Comparison of ENCODE assay signal across 7 cellular contexts in the genomic region with DNA sequence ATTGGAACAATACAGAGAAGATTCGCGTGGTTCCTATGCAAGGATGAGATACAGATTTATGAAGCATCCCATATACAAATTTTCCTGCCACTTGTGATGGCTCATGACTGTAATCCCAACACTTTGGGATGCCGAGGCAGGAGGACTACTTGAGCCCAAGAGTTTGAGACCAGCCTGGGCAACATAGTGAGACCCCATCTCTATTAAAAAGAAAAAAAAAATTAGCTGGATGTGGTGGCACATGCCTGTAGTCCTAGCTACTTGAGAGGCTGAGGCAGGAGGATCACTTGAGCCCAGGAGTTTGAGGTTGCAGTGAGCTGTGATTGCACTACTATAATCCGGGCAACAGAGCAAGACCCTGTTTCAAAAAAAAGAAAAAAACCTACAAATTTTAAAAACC.
DNase-seq lines count a peak whose midpoint lies in the region; ATAC-seq, FAIRE-seq and TF ChIP-seq lines count a peak whose summit lies in the region.
"Not testable (repeated sequence)": the region's sequence is repeated elsewhere in the genome, so short reads cannot be mapped to it uniquely, and the experiment has no call there.

No MANE protein-coding gene starts in this region.

- H2AFZ ChIP-seq in K562 (ENCODE audit: low read depth, low read length) = not testable (repeated sequence)

- not testable (repeated sequence) for TF ChIP-seq POLR2A in K562 (conservative IDR thresholded peaks at IDR 0.05)

- H3K4me2 ChIP-seq in K562 (ENCODE audit: insufficient read depth, low read length) = not testable (repeated sequence)

- H3K4me3 Mint-ChIP-seq in CD4-positive, CD25-positive, alpha-beta regulatory T cell; activated T-cell treated with anti-CD3 and anti-CD28 coated beads, Interleukin-2, amount 50 U/mL, for 24 hours; activated naive CD4-positive, alpha-beta T cell treated with anti-CD3 and anti-CD28 coated beads for 36 hours; effector memory CD8-positive, alpha-beta T cell; stimulated activated effector memory CD8-positive, alpha-beta T cell treated with anti-CD3 and anti-CD28 coated beads, Interleukin-12 subunit alpha, Interleukin-12 subunit beta, amount 100 ng/mL, for 72 hours: not testable (repeated sequence)

- 89% methylated on average over 4 of the region's 4 CpGs for WGBS in K562 (ENCODE audit: insufficient coverage, low coverage, missing lambda C conversion rate)

- TF ChIP-seq RAD21 in K562 (CRISPR knock-in tag; conservative IDR thresholded peaks at IDR 0.05 in 1 of 2, IDR thresholded peaks at IDR 0.05 in 1 of 2) = not testable (repeated sequence)

- peaks cover 13% of the 10 kb centered on the region for H3K36me3 Mint-ChIP-seq in CD4-positive, CD25-positive, alpha-beta regulatory T cell
- peaks cover 59% of the 10 kb centered on the region for H3K36me3 Mint-ChIP-seq in activated T-cell treated with anti-CD3 and anti-CD28 coated beads, Interleukin-2, amount 50 U/mL, for 24 hours (ENCODE audit: low read depth)
- not testable (repeated sequence) for H3K36me3 Mint-ChIP-seq in activated naive CD4-positive, alpha-beta T cell treated with anti-CD3 and anti-CD28 coated beads for 36 hours (ENCODE audit: low read depth)
- H3K36me3 Mint-ChIP-seq in effector memory CD8-positive, alpha-beta T cell (ENCODE audit: insufficient read depth) = peaks cover 74% of the 10 kb centered on the region
- peaks cover 63% of the 10 kb centered on the region for H3K36me3 Mint-ChIP-seq in stimulated activated effector memory CD8-positive, alpha-beta T cell treated with anti-CD3 and anti-CD28 coated beads, Interleukin-12 subunit alpha, Interleukin-12 subunit beta, amount 100 ng/mL, for 72 hours

- not testable (repeated sequence) for TF ChIP-seq EP300 in K562 (IDR thresholded peaks at IDR 0.05; ENCODE audit: low read length)

- not testable (repeated sequence) for H3K4me3 ChIP-seq in CD4-positive, CD25-positive, alpha-beta regulatory T cell (ENCODE audit: low read depth, low read length); HEK293 (ENCODE audit: low read depth, low read length); K562

- H3K27ac Mint-ChIP-seq in CD4-positive, CD25-positive, alpha-beta regulatory T cell = peak overlapping the region in 2 of 3 donors; percentile 45 to 85
- peak overlapping the region; percentile 7 for H3K27ac Mint-ChIP-seq in activated T-cell treated with anti-CD3 and anti-CD28 coated beads, Interleukin-2, amount 50 U/mL, for 24 hours
- H3K27ac Mint-ChIP-seq in activated naive CD4-positive, alpha-beta T cell treated with anti-CD3 and anti-CD28 coated beads for 36 hours = peak overlapping the region; percentile 21
- H3K27ac Mint-ChIP-seq in effector memory CD8-positive, alpha-beta T cell = peak overlapping the region; percentile 19 to 32
- H3K27ac Mint-ChIP-seq in stimulated activated effector memory CD8-positive, alpha-beta T cell treated with anti-CD3 and anti-CD28 coated beads, Interleukin-12 subunit alpha, Interleukin-12 subunit beta, amount 100 ng/mL, for 72 hours = peak overlapping the region; percentile 50

- not testable (repeated sequence) for ATAC-seq in CD4-positive, CD25-positive, alpha-beta regulatory T cell (ENCODE audit: low read depth in 2 of 2); K562; effector memory CD8-positive, alpha-beta T cell (replicated peaks); stimulated activated effector memory CD8-positive, alpha-beta T cell treated with anti-CD3 and anti-CD28 coated beads, Interleukin-12 subunit alpha, Interleukin-12 subunit beta, amount 100 ng/mL, for 72 hours

- TF ChIP-seq CTCF in HEK293 (tag by site-specific recombination; IDR thresholded peaks at IDR 0.05); K562 (IDR thresholded peaks at IDR 0.05 in 2 of 3, conservative IDR thresholded peaks at IDR 0.05 in 1 of 3; ENCODE audit: insufficient read depth in 2 of 3, low read depth in 1 of 3, low read length in 3 of 3): not testable (repeated sequence)

- H3K4me1 ChIP-seq in CD4-positive, CD25-positive, alpha-beta regulatory T cell (ENCODE audit: control insufficient read depth, insufficient read depth, low read length, poor library complexity, severe bottlenecking); HEK293 (ENCODE audit: control insufficient read depth, insufficient read depth, low read length); K562 (replicated peaks in 1 of 2; ENCODE audit: control insufficient read depth in 2 of 2, insufficient read depth in 2 of 2, low read length in 2 of 2): not testable (repeated sequence)

- not testable (repeated sequence) for DNase-seq in CD4-positive, CD25-positive, alpha-beta regulatory T cell; activated T-cell treated with anti-CD3 and anti-CD28 coated beads, Interleukin-2, amount 50 U/mL, for 24 hours; activated naive CD4-positive, alpha-beta T cell treated with anti-CD3 and anti-CD28 coated beads for 36 hours; K562 (ENCODE audit: extremely low read depth in 1 of 4, low spot score in 3 of 4); effector memory CD8-positive, alpha-beta T cell; stimulated activated effector memory CD8-positive, alpha-beta T cell treated with anti-CD3 and anti-CD28 coated beads, Interleukin-12 subunit alpha, Interleukin-12 subunit beta, amount 100 ng/mL, for 72 hours (ENCODE audit: low spot score in 2 of 2)

- H3K4me1 Mint-ChIP-seq in CD4-positive, CD25-positive, alpha-beta regulatory T cell = peaks cover 6 to 15% (median 10%) of the 10 kb centered on the region in 4 donors
- peaks cover 15% of the 10 kb centered on the region for H3K4me1 Mint-ChIP-seq in activated T-cell treated with anti-CD3 and anti-CD28 coated beads, Interleukin-2, amount 50 U/mL, for 24 hours (ENCODE audit: low read depth)
- peaks cover 19% of the 10 kb centered on the region for H3K4me1 Mint-ChIP-seq in activated naive CD4-positive, alpha-beta T cell treated with anti-CD3 and anti-CD28 coated beads for 36 hours (ENCODE audit: low read depth)
- not testable (repeated sequence) for H3K4me1 Mint-ChIP-seq in effector memory CD8-positive, alpha-beta T cell (ENCODE audit: low read depth in 2 of 2); stimulated activated effector memory CD8-positive, alpha-beta T cell treated with anti-CD3 and anti-CD28 coated beads, Interleukin-12 subunit alpha, Interleukin-12 subunit beta, amount 100 ng/mL, for 72 hours

- H3K36me3 ChIP-seq in CD4-positive, CD25-positive, alpha-beta regulatory T cell (ENCODE audit: control insufficient read depth, insufficient read depth, low read length) = peaks cover 67% of the 10 kb centered on the region
- peaks cover 28 to 35% of the 10 kb centered on the region in 2 experiments for H3K36me3 ChIP-seq in HEK293 (ENCODE audit: control insufficient read depth in 2 of 2, insufficient read depth in 1 of 2, low read length in 2 of 2)
- H3K36me3 ChIP-seq in K562 (ENCODE audit: control insufficient read depth, insufficient read depth, low read length) = not testable (repeated sequence)

- CTCF ChIA-PET in HEK293 (lab: Yijun Ruan, JAX) = interaction anchor here (0.6 to 1.4 kb wide), 7 partner anchors 18 to 817 kb away, joined by 3 to 10 read pairs (median 3); no protein-coding TSS in a partner anchor
- CTCF ChIA-PET in activated naive CD4-positive, alpha-beta T cell treated with anti-CD3 and anti-CD28 coated beads for 36 hours (lab: Charles Lee) = interaction anchor here (1.3 to 1.6 kb wide), 2 partner anchors 18 to 53 kb away, joined by 5 to 6 read pairs; no protein-coding TSS in a partner anchor
- CTCF ChIA-PET in K562 (lab: Yijun Ruan, JAX; ENCODE audit: low intra/inter-chr PET ratio) = not testable (repeated sequence)

- H3K9me3 ChIP-seq in CD4-positive, CD25-positive, alpha-beta regulatory T cell (ENCODE audit: control insufficient read depth in 2 of 2, low read length in 2 of 2); HEK293 (ENCODE audit: control insufficient read depth, insufficient read depth, low read depth, low read length); K562 (replicated peaks; ENCODE audit: control insufficient read depth, insufficient read depth, low read depth, low read length): not testable (repeated sequence)

- POLR2A ChIA-PET in HEK293 (lab: Yijun Ruan, JAX) = not testable (repeated sequence)
- POLR2A ChIA-PET in K562 (lab: Yijun Ruan, JAX) = interaction anchor here (1.1 to 1.5 kb wide), 3 partner anchors 12 to 18 kb away, joined by 3 to 5 read pairs (median 5); no protein-coding TSS in a partner anchor

- H3K9me3 Mint-ChIP-seq in CD4-positive, CD25-positive, alpha-beta regulatory T cell; activated T-cell treated with anti-CD3 and anti-CD28 coated beads, Interleukin-2, amount 50 U/mL, for 24 hours; activated naive CD4-positive, alpha-beta T cell treated with anti-CD3 and anti-CD28 coated beads for 36 hours; effector memory CD8-positive, alpha-beta T cell; stimulated activated effector memory CD8-positive, alpha-beta T cell treated with anti-CD3 and anti-CD28 coated beads, Interleukin-12 subunit alpha, Interleukin-12 subunit beta, amount 100 ng/mL, for 72 hours: not testable (repeated sequence)

- BruUV-seq in K562 (replicated peaks; lab: Mats Ljungman, UMichigan) = not testable (repeated sequence)

- H3K9me1 ChIP-seq in K562 (ENCODE audit: control insufficient read depth, insufficient read depth, low read length) = not testable (repeated sequence)

- H4K20me1 ChIP-seq in K562 (replicated peaks; ENCODE audit: control insufficient read depth, insufficient read depth, low read length) = not testable (repeated sequence)

- H3K27ac ChIP-seq in CD4-positive, CD25-positive, alpha-beta regulatory T cell (ENCODE audit: insufficient read depth, low read length, poor library complexity, severe bottlenecking); HEK293 (ENCODE audit: extremely low read depth, low read depth, low read length); K562 (ENCODE audit: extremely low read depth, low read depth, low read length): not testable (repeated sequence)

- not testable (repeated sequence) for H3K79me2 ChIP-seq in K562 (ENCODE audit: control insufficient read depth, insufficient read depth, low read length)

- not testable (repeated sequence) for H3K27me3 Mint-ChIP-seq in CD4-positive, CD25-positive, alpha-beta regulatory T cell; activated T-cell treated with anti-CD3 and anti-CD28 coated beads, Interleukin-2, amount 50 U/mL, for 24 hours; activated naive CD4-positive, alpha-beta T cell treated with anti-CD3 and anti-CD28 coated beads for 36 hours (ENCODE audit: low read depth); effector memory CD8-positive, alpha-beta T cell

- intact Hi-C loops in activated naive CD4-positive, alpha-beta T cell treated with anti-CD3 and anti-CD28 coated beads for 36 hours (cut with micrococcal nuclease); K562 (cut with micrococcal nuclease): not testable (repeated sequence)

- H3K27me3 ChIP-seq in CD4-positive, CD25-positive, alpha-beta regulatory T cell (ENCODE audit: control insufficient read depth, insufficient read depth, low read length); K562 (ENCODE audit: control insufficient read depth in 2 of 2, insufficient read depth in 2 of 2, low read length in 2 of 2): not testable (repeated sequence)

- in situ Hi-C loops in K562 (cut with MboI) = not testable (repeated sequence)

- not testable (repeated sequence) for FAIRE-seq in K562 (lab: Jason Lieb, UNC)

- not testable (repeated sequence) for H3K9ac ChIP-seq in K562 (ENCODE audit: insufficient read depth in 1 of 2, low read depth in 2 of 2, low read length in 2 of 2)

Comparison
In these comparisons a context has a peak if more than half of its experiments do, and no peak if none do; other contexts are left out.
1. H3K27ac Mint-ChIP-seq: peak in every context shown above with its lines; median percentile 65 in CD4-positive, CD25-positive, alpha-beta regulatory T cell; 50 in stimulated activated effector memory CD8-positive, alpha-beta T cell treated with anti-CD3 and anti-CD28 coated beads, Interleukin-12 subunit alpha, Interleukin-12 subunit beta, amount 100 ng/mL, for 72 hours; 26 in effector memory CD8-positive, alpha-beta T cell; 21 in activated naive CD4-positive, alpha-beta T cell treated with anti-CD3 and anti-CD28 coated beads for 36 hours; 7 in activated T-cell treated with anti-CD3 and anti-CD28 coated beads, Interleukin-2, amount 50 U/mL, for 24 hours.